In the genomic region with DNA sequence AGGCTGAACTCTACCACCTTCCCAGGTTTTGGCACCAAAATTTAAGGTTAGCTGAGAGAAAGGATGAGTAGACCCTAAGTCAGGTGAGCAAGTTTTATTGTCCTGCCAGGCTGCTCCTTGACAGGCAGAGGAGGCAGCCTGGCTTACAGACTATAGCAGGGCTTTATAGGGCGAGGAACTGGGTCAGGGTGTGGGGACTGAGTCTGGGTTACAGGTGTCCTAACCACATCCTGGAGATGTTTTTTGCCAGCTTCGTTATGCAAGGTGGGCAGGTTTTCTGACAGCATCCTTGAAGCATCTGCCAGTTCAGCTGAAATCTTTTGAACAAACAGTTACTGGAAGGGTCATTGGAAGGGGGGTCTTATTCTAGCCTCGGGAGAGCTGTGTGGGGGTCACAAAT, we compare ENCODE assay signal across 22 cellular contexts.
DNase-seq lines count a peak whose midpoint lies in the region; ATAC-seq and TF ChIP-seq lines count a peak whose summit lies in the region.
"Had no signal": no experiment of that assay in that cellular context is flagged by ENCODE, and none has a peak within 500 bp of the region (broad histone marks: within the 10 kb centered on the region; RNA-seq: fewer than 3 reads in every experiment).

No MANE protein-coding gene starts in this region.

- H3K27ac ChIP-seq in upper lobe of right lung: no peak overlapping the region

- H3K4me3 Mint-ChIP-seq in activated CD4-positive, alpha-beta memory T cell treated with anti-CD3 and anti-CD28 coated beads, Interleukin-2, amount 10 ng/mL, durations not matched to agents 7 days and 5 days: peak overlapping the region; percentile 19
- no peak overlapping the region for H3K4me3 Mint-ChIP-seq in activated CD4-positive, alpha-beta memory T cell treated with anti-CD3 and anti-CD28 coated beads for 36 hours
- no peak overlapping the region for H3K4me3 Mint-ChIP-seq in stimulated activated naive CD8-positive, alpha-beta T cell treated with anti-CD3 and anti-CD28 coated beads, Interleukin-15, amount 100 ng/mL, for 72 hours
- H3K4me3 Mint-ChIP-seq: CD14-positive monocyte, HFFc6 had no signal

- CTCF ChIA-PET in activated CD4-positive, alpha-beta memory T cell treated with anti-CD3 and anti-CD28 coated beads, Interleukin-2, amount 10 ng/mL, durations not matched to agents 7 days and 5 days (lab: Charles Lee): interaction anchor here (0.6 kb wide), 1 partner anchor 285 kb away, joined by 3 read pairs; no protein-coding TSS in a partner anchor
- CTCF ChIA-PET in activated CD4-positive, alpha-beta memory T cell treated with anti-CD3 and anti-CD28 coated beads for 36 hours (lab: Charles Lee): no interaction called here

- H3K27me3 Mint-ChIP-seq in activated CD4-positive, alpha-beta memory T cell treated with anti-CD3 and anti-CD28 coated beads, Interleukin-2, amount 10 ng/mL, durations not matched to agents 7 days and 5 days: no peaks in the 10 kb centered on the region
- H3K27me3 Mint-ChIP-seq in activated CD4-positive, alpha-beta memory T cell treated with anti-CD3 and anti-CD28 coated beads for 36 hours: no peaks in the 10 kb centered on the region
- H3K27me3 Mint-ChIP-seq in stimulated activated naive CD8-positive, alpha-beta T cell treated with anti-CD3 and anti-CD28 coated beads, Interleukin-15, amount 100 ng/mL, for 72 hours: no peaks in the 10 kb centered on the region

- peaks cover 19% of the 10 kb centered on the region for H3K36me3 Mint-ChIP-seq in activated CD4-positive, alpha-beta memory T cell treated with anti-CD3 and anti-CD28 coated beads, Interleukin-2, amount 10 ng/mL, durations not matched to agents 7 days and 5 days (ENCODE audit: low read depth)
- peaks cover 4% of the 10 kb centered on the region for H3K36me3 Mint-ChIP-seq in activated CD4-positive, alpha-beta memory T cell treated with anti-CD3 and anti-CD28 coated beads for 36 hours
- H3K36me3 Mint-ChIP-seq: CD14-positive monocyte had no signal

- POLR2A ChIA-PET in activated CD4-positive, alpha-beta memory T cell treated with anti-CD3 and anti-CD28 coated beads, Interleukin-2, amount 10 ng/mL, durations not matched to agents 7 days and 5 days (lab: Charles Lee): interaction anchor here (1.1 kb wide), 1 partner anchor 8 kb away, joined by 4 read pairs; no protein-coding TSS in a partner anchor
- POLR2A ChIA-PET in activated CD4-positive, alpha-beta memory T cell treated with anti-CD3 and anti-CD28 coated beads for 36 hours (lab: Charles Lee): no interaction called here

- no peak for TF ChIP-seq CTCF in upper lobe of right lung (IDR thresholded peaks at IDR 0.05)

- H3K27ac Mint-ChIP-seq in activated CD4-positive, alpha-beta memory T cell treated with anti-CD3 and anti-CD28 coated beads, Interleukin-2, amount 10 ng/mL, durations not matched to agents 7 days and 5 days: peak overlapping the region; percentile 76
- no peak overlapping the region for H3K27ac Mint-ChIP-seq in activated CD4-positive, alpha-beta memory T cell treated with anti-CD3 and anti-CD28 coated beads for 36 hours
- H3K27ac Mint-ChIP-seq in stimulated activated naive CD8-positive, alpha-beta T cell treated with anti-CD3 and anti-CD28 coated beads, Interleukin-15, amount 100 ng/mL, for 72 hours: no peak overlapping the region
- H3K27ac Mint-ChIP-seq: CD14-positive monocyte, HFFc6 had no signal

- ATAC-seq in upper lobe of right lung (peak; percentile 26), SK-N-SH treated with all-trans-retinoic acid at 6 μM for 48 hours (no peak), GM21619 (IDR thresholded peaks at IDR 0.05; ENCODE audit: unreplicated experiment) (no peak)
- no peak for ATAC-seq in stimulated activated naive CD8-positive, alpha-beta T cell treated with anti-CD3 and anti-CD28 coated beads, Interleukin-15, amount 100 ng/mL, for 72 hours

- H3K4me3 ChIP-seq in Jurkat, Clone E6-1 (ENCODE audit: low read length): no peak overlapping the region
- no peak overlapping the region for H3K4me3 ChIP-seq in upper lobe of right lung
- H3K4me3 ChIP-seq: HAP-1 had no signal

- peaks cover 32% of the 10 kb centered on the region for H3K9me3 Mint-ChIP-seq in activated CD4-positive, alpha-beta memory T cell treated with anti-CD3 and anti-CD28 coated beads, Interleukin-2, amount 10 ng/mL, durations not matched to agents 7 days and 5 days
- H3K9me3 Mint-ChIP-seq in activated CD4-positive, alpha-beta memory T cell treated with anti-CD3 and anti-CD28 coated beads for 36 hours: peaks cover 25% of the 10 kb centered on the region
- peaks cover 22 to 49% of the 10 kb centered on the region in 2 donors for H3K9me3 Mint-ChIP-seq in stimulated activated naive CD8-positive, alpha-beta T cell treated with anti-CD3 and anti-CD28 coated beads, Interleukin-15, amount 100 ng/mL, for 72 hours

- no peaks in the 10 kb centered on the region for H3K36me3 ChIP-seq in upper lobe of right lung
- H3K36me3 ChIP-seq: BE2C, HAP-1 had no signal

- DNase-seq in activated CD4-positive, alpha-beta memory T cell treated with anti-CD3 and anti-CD28 coated beads, Interleukin-2, amount 10 ng/mL, durations not matched to agents 7 days and 5 days: peak; percentile 21
- no peak for DNase-seq in activated CD4-positive, alpha-beta memory T cell treated with anti-CD3 and anti-CD28 coated beads for 36 hours
- peak; percentile 78 for DNase-seq in Jurkat, Clone E6-1 (ENCODE audit: low read depth, low spot score)
- peak; percentile 3 for DNase-seq in central memory CD4-positive, alpha-beta T cell
- DNase-seq in upper lobe of right lung: no peak
- DNase-seq in stimulated activated naive CD8-positive, alpha-beta T cell treated with anti-CD3 and anti-CD28 coated beads, Interleukin-15, amount 100 ng/mL, for 72 hours: no peak
- DNase-seq: 8988T, ACHN, BE2C, COR-L47, DMS53, GOT3, HFFc6, KBM-7, NCI-H2029, NCI-H446 treated with DMSO at 0.1 percent for 48 hours, NCI-H526, SK-N-SH had no signal

- H3K9me3 ChIP-seq in upper lobe of right lung: no peaks in the 10 kb centered on the region
- H3K9me3 ChIP-seq: BE2C, HAP-1, SK-N-SH had no signal

- H3K27me3 ChIP-seq in upper lobe of right lung: no peaks in the 10 kb centered on the region
- H3K27me3 ChIP-seq: BE2C had no signal

- H3K4me1 Mint-ChIP-seq in activated CD4-positive, alpha-beta memory T cell treated with anti-CD3 and anti-CD28 coated beads, Interleukin-2, amount 10 ng/mL, durations not matched to agents 7 days and 5 days: peaks cover 18% of the 10 kb centered on the region
- no peaks in the 10 kb centered on the region for H3K4me1 Mint-ChIP-seq in activated CD4-positive, alpha-beta memory T cell treated with anti-CD3 and anti-CD28 coated beads for 36 hours (ENCODE audit: low read depth)
- H3K4me1 Mint-ChIP-seq in stimulated activated naive CD8-positive, alpha-beta T cell treated with anti-CD3 and anti-CD28 coated beads, Interleukin-15, amount 100 ng/mL, for 72 hours: no peaks in the 10 kb centered on the region
- H3K4me1 Mint-ChIP-seq: CD14-positive monocyte had no signal

- intact Hi-C loops in activated CD4-positive, alpha-beta memory T cell treated with anti-CD3 and anti-CD28 coated beads for 36 hours (cut with micrococcal nuclease): no loop called here
- intact Hi-C loops in upper lobe of right lung (cut with DNase I): no loop called here

- no peaks in the 10 kb centered on the region for H3K4me1 ChIP-seq in upper lobe of right lung
- H3K4me1 ChIP-seq: BE2C, HAP-1 had no signal

TF ChIP-seq in SK-N-SH treated with all-trans-retinoic acid at 6 μM for 48 hours, 23 proteins besides CTCF, POLR2A, EP300 and RAD21:
- TF ChIP-seq, protein P1, sequence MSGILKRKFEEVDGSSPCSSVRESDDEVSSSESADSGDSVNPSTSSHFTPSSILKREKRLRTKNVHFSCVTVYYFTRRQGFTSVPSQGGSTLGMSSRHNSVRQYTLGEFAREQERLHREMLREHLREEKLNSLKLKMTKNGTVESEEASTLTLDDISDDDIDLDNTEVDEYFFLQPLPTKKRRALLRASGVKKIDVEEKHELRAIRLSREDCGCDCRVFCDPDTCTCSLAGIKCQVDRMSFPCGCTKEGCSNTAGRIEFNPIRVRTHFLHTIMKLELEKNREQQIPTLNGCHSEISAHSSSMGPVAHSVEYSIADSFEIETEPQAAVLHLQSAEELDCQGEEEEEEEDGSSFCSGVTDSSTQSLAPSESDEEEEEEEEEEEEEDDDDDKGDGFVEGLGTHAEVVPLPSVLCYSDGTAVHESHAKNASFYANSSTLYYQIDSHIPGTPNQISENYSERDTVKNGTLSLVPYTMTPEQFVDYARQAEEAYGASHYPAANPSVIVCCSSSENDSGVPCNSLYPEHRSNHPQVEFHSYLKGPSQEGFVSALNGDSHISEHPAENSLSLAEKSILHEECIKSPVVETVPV (CRISPR knock-in tag; IDR thresholded peaks at IDR 0.05): no peak
- TF ChIP-seq RARB (CRISPR knock-in tag; IDR thresholded peaks at IDR 0.05): no peak
- TF ChIP-seq CSDC2 (CRISPR knock-in tag; IDR thresholded peaks at IDR 0.05): no peak
- TF ChIP-seq, protein P2, sequence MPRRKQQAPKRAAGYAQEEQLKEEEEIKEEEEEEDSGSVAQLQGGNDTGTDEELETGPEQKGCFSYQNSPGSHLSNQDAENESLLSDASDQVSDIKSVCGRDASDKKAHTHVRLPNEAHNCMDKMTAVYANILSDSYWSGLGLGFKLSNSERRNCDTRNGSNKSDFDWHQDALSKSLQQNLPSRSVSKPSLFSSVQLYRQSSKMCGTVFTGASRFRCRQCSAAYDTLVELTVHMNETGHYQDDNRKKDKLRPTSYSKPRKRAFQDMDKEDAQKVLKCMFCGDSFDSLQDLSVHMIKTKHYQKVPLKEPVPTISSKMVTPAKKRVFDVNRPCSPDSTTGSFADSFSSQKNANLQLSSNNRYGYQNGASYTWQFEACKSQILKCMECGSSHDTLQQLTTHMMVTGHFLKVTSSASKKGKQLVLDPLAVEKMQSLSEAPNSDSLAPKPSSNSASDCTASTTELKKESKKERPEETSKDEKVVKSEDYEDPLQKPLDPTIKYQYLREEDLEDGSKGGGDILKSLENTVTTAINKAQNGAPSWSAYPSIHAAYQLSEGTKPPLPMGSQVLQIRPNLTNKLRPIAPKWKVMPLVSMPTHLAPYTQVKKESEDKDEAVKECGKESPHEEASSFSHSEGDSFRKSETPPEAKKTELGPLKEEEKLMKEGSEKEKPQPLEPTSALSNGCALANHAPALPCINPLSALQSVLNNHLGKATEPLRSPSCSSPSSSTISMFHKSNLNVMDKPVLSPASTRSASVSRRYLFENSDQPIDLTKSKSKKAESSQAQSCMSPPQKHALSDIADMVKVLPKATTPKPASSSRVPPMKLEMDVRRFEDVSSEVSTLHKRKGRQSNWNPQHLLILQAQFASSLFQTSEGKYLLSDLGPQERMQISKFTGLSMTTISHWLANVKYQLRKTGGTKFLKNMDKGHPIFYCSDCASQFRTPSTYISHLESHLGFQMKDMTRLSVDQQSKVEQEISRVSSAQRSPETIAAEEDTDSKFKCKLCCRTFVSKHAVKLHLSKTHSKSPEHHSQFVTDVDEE (CRISPR knock-in tag; IDR thresholded peaks at IDR 0.05): no peak
- no peak for TF ChIP-seq ESRRG (CRISPR knock-in tag; IDR thresholded peaks at IDR 0.05)
- no peak for TF ChIP-seq ZFP3 (CRISPR knock-in tag; IDR thresholded peaks at IDR 0.05)
- TF ChIP-seq ZNF70 (CRISPR knock-in tag; IDR thresholded peaks at IDR 0.05): no peak

Comparison
In these comparisons a context has a peak if more than half of its experiments do, and no peak if none do; other contexts are left out.
1. DNase-seq: peak in activated CD4-positive, alpha-beta memory T cell treated with anti-CD3 and anti-CD28 coated beads, Interleukin-2, amount 10 ng/mL, durations not matched to agents 7 days and 5 days (single experiment), Jurkat, Clone E6-1 (single experiment) and central memory CD4-positive, alpha-beta T cell (single experiment); none in activated CD4-positive, alpha-beta memory T cell treated with anti-CD3 and anti-CD28 coated beads for 36 hours (single experiment), upper lobe of right lung (single experiment) and stimulated activated naive CD8-positive, alpha-beta T cell treated with anti-CD3 and anti-CD28 coated beads, Interleukin-15, amount 100 ng/mL, for 72 hours (0 of 2).